In genomic region chr14:36746907-36747306, GRCh38 we compare ENCODE assay signal across 23 cellular contexts.
"Had no signal": no experiment of that assay in that cellular context is flagged by ENCODE, and none has a peak within 500 bp of the region (broad histone marks: within the 10 kb centered on the region; RNA-seq: fewer than 3 reads in every experiment).

No MANE protein-coding gene starts in this region.

- H3K36me3 ChIP-seq: MG63 had no signal

- DNase-seq: MM.1S, MV-4-11, NCI-H1048, NCI-H1417 treated with DMSO at 0.1 percent for 48 hours, NCI-H1436, NCI-H1436 treated with DMSO at 0.1 percent for 48 hours, NCI-H146, NCI-H1694, NCI-H187, NCI-H187 treated with DMSO at 0.1 percent for 48 hours, NCI-H1930, NCI-H2029, NCI-H2029 treated with DMSO at 0.1 percent for 48 hours, NCI-H2081 treated with DMSO at 0.1 percent for 48 hours, NCI-H2107, NCI-H2171, NCI-H2227 treated with DMSO at 0.1 percent for 48 hours, NCI-H226, NCI-H345, NCI-H446 treated with DMSO at 0.1 percent for 48 hours, NCI-H510A, NCI-H524 treated with DMSO at 0.1 percent for 48 hours had no signal

- H3K27me3 ChIP-seq: MG63 had no signal

- H3K4me3 ChIP-seq: MG63 had no signal

- H3K9me3 ChIP-seq: MG63 had no signal
